ENCODE assay signal across 8 cellular contexts in genomic region chr2:17643031-17643615, GRCh38.
DNase-seq lines count a peak whose midpoint lies in the region; ATAC-seq and TF ChIP-seq lines count a peak whose summit lies in the region.

No MANE protein-coding gene starts in this region.

- H3K27me3 ChIP-seq in CD8-positive, alpha-beta T cell (ENCODE audit: insufficient read depth, low read length) = no peaks in the 10 kb centered on the region

- no peak overlapping the region for H3K27ac ChIP-seq in CD8-positive, alpha-beta T cell (ENCODE audit: low read depth, low read length)

- H3K4me1 Mint-ChIP-seq in Calu3 (ENCODE audit: low read depth, unreplicated experiment) = peaks cover 10% of the 10 kb centered on the region
- H3K4me1 Mint-ChIP-seq in neural crest cell = peaks cover 8% of the 10 kb centered on the region
- peaks cover 2% of the 10 kb centered on the region for H3K4me1 Mint-ChIP-seq in CD8-positive, alpha-beta T cell (ENCODE audit: low read depth)

- H3K4me3 ChIP-seq in CD8-positive, alpha-beta T cell (ENCODE audit: low read depth, low read length) = no peak overlapping the region

- TF ChIP-seq CTCF in Calu3 (IDR thresholded peaks at IDR 0.05; ENCODE audit: unreplicated experiment) (no peak), neural crest cell (conservative IDR thresholded peaks at IDR 0.05) (no peak), GM13976 (IDR thresholded peaks at IDR 0.05; ENCODE audit: borderline replicate concordance, control extremely low read depth, extremely low read depth, insufficient read depth, missing control alignments) (no peak)
- no peak for TF ChIP-seq CTCF in CD8-positive, alpha-beta T cell (IDR thresholded peaks at IDR 0.05)

- no peak for ATAC-seq in CD8-positive, alpha-beta T cell
- no peak for ATAC-seq in GM19455 (IDR thresholded peaks at IDR 0.05; ENCODE audit: unreplicated experiment)
- ATAC-seq in HG03457 (IDR thresholded peaks at IDR 0.05; ENCODE audit: unreplicated experiment) = no peak

- no peaks in the 10 kb centered on the region for H3K36me3 ChIP-seq in CD8-positive, alpha-beta T cell (ENCODE audit: insufficient read depth, low read length)

- H3K27ac Mint-ChIP-seq in Calu3 (ENCODE audit: unreplicated experiment) (peak overlapping the region; percentile 40), neural crest cell (ENCODE audit: unreplicated experiment) (peak overlapping the region; percentile 88)
- H3K27ac Mint-ChIP-seq in CD8-positive, alpha-beta T cell = no peak overlapping the region

- H3K9me3 ChIP-seq in CD8-positive, alpha-beta T cell (ENCODE audit: low read length) = no peaks in the 10 kb centered on the region

- H3K36me3 Mint-ChIP-seq in Calu3 (ENCODE audit: insufficient read depth, unreplicated experiment) (no peaks in the 10 kb centered on the region), neural crest cell (ENCODE audit: low read depth) (peaks cover 6% of the 10 kb centered on the region)
- H3K36me3 Mint-ChIP-seq in CD8-positive, alpha-beta T cell = no peaks in the 10 kb centered on the region

- H3K4me1 ChIP-seq in CD8-positive, alpha-beta T cell (ENCODE audit: insufficient read depth, low read length) = no peaks in the 10 kb centered on the region

- H3K27me3 Mint-ChIP-seq in Calu3 (ENCODE audit: unreplicated experiment) = no peaks in the 10 kb centered on the region
- no peaks in the 10 kb centered on the region for H3K27me3 Mint-ChIP-seq in neural crest cell (ENCODE audit: low read depth)
- no peaks in the 10 kb centered on the region for H3K27me3 Mint-ChIP-seq in CD8-positive, alpha-beta T cell (ENCODE audit: low read depth)

- POLR2A ChIA-PET in CD8-positive, alpha-beta T cell (lab: Charles Lee) = no interaction called here

- H3K4me3 Mint-ChIP-seq in Calu3 (ENCODE audit: low read depth, unreplicated experiment) (no peak overlapping the region), neural crest cell (no peak overlapping the region)
- H3K4me3 Mint-ChIP-seq in CD8-positive, alpha-beta T cell = no peak overlapping the region

- no TSS peak for BruUV-seq in Calu3 (replicated peaks; lab: Mats Ljungman, UMichigan)

- in situ Hi-C loops in GM13976 (cut with MboI; ENCODE audit: low sequenced_read_pairs, unreplicated experiment) = no loop called here

- DNase-seq in Calu3 = peak; percentile 18
- DNase-seq in M059J (ENCODE audit: low read depth) = peak; percentile 91
- DNase-seq in cerebellum (ENCODE audit: low spot score) = peak; percentile 38
- DNase-seq in neural crest cell (ENCODE audit: low read depth, low spot score) = no peak
- DNase-seq in GM13976 (ENCODE audit: low spot score) = no peak
- no peak for DNase-seq in CD8-positive, alpha-beta T cell

- CTCF ChIA-PET in Calu3 (lab: Charles Lee) = interaction anchor here (0.6 kb wide), 1 partner anchor 228 kb away, joined by 4 read pairs; no protein-coding TSS in a partner anchor
- CTCF ChIA-PET in CD8-positive, alpha-beta T cell (lab: Charles Lee) = interaction anchor here (1.6 to 6.5 kb wide), 2 partner anchors 8 to 28 kb away, joined by 5 to 63 read pairs; no protein-coding TSS in a partner anchor

- H3K9me3 Mint-ChIP-seq in Calu3 (ENCODE audit: low read depth, unreplicated experiment) = no peaks in the 10 kb centered on the region
- H3K9me3 Mint-ChIP-seq in neural crest cell = no peaks in the 10 kb centered on the region
- H3K9me3 Mint-ChIP-seq in CD8-positive, alpha-beta T cell = no peaks in the 10 kb centered on the region

- intact Hi-C loops in Calu3 (cut with micrococcal nuclease; ENCODE audit: unreplicated experiment) = loop anchor here (10.0 kb wide), 1 partner anchor 868 kb away; no protein-coding TSS in a partner anchor
- intact Hi-C loops in CD8-positive, alpha-beta T cell (cut with DNase I, micrococcal nuclease) = no loop called here

Comparison
In these comparisons a context has a peak if more than half of its experiments do, and no peak if none do; other contexts are left out.
1. DNase-seq: peak in Calu3 (single experiment), M059J (single experiment) and cerebellum (single experiment); none in neural crest cell (single experiment), GM13976 (single experiment) and CD8-positive, alpha-beta T cell (0 of 7).